1 cellular context compared by ENCODE assay signal in genomic region chr5:1380011-1380817, GRCh38.
TF ChIP-seq lines count a peak whose summit lies in the region.

No MANE protein-coding gene starts in this region.

TF ChIP-seq in K562, 482 proteins besides CTCF, POLR2A, EP300 and RAD21 (continued from another document and continues in another):
- TF ChIP-seq PREB (CRISPR knock-in tag; IDR thresholded peaks at IDR 0.05) (no peak), PCBP2 (IDR thresholded peaks at IDR 0.05; ENCODE audit: low read depth, low read length, poor library complexity, severe bottlenecking) (no peak), NELFE (IDR thresholded peaks at IDR 0.05; ENCODE audit: insufficient read depth, insufficient read length) (no peak), ZNF232 (CRISPR knock-in tag; IDR thresholded peaks at IDR 0.05) (no peak), TEAD1 (CRISPR knock-in tag; IDR thresholded peaks at IDR 0.05) (no peak), ZNF609 (CRISPR knock-in tag; IDR thresholded peaks at IDR 0.05; ENCODE audit: borderline replicate concordance) (no peak), ETS2 (tag; IDR thresholded peaks at IDR 0.05; ENCODE audit: borderline replicate concordance, poor library complexity, severe bottlenecking) (no peak), ZFP1 (CRISPR knock-in tag; IDR thresholded peaks at IDR 0.05) (no peak), ZNF79 (CRISPR knock-in tag; IDR thresholded peaks at IDR 0.05; ENCODE audit: low read depth) (no peak), CBFA2T2 (conservative IDR thresholded peaks at IDR 0.05) (no peak), ESRRB (CRISPR knock-in tag; IDR thresholded peaks at IDR 0.05; ENCODE audit: borderline replicate concordance) (no peak), RBM14 (IDR thresholded peaks at IDR 0.05; ENCODE audit: borderline replicate concordance, insufficient read depth, low read depth, low read length) (no peak), ATF3 (IDR thresholded peaks at IDR 0.05) (no peak), ATF3 (CRISPR knock-in tag; conservative IDR thresholded peaks at IDR 0.05) (no peak), E2F6 (IDR thresholded peaks at IDR 0.05; ENCODE audit: borderline replicate concordance in 1 of 2, extremely low read depth in 1 of 2, insufficient read depth in 1 of 2, insufficient read length in 1 of 2, low read depth in 1 of 2, low read length in 1 of 2, poor library complexity in 1 of 2, severe bottlenecking in 1 of 2) (peak in 1 of 2 experiments; percentile 48), E2F1 (CRISPR knock-in tag; IDR thresholded peaks at IDR 0.05) (no peak), ZNF644 (tag; IDR thresholded peaks at IDR 0.05; ENCODE audit: low read depth) (no peak), NR3C1 (CRISPR knock-in tag; IDR thresholded peaks at IDR 0.05) (no peak), THRAP3 (IDR thresholded peaks at IDR 0.05; ENCODE audit: borderline replicate concordance) (no peak), ZNF444 (CRISPR knock-in tag; IDR thresholded peaks at IDR 0.05) (no peak), NR2C2 (CRISPR knock-in tag; IDR thresholded peaks at IDR 0.05) (no peak), NR2C2 (tag; IDR thresholded peaks at IDR 0.05) (no peak), ZFP30 (CRISPR knock-in tag; IDR thresholded peaks at IDR 0.05; ENCODE audit: borderline replicate concordance) (no peak), CCNT2 (IDR thresholded peaks at IDR 0.05; ENCODE audit: borderline replicate concordance, extremely low read depth, insufficient read length, low read depth, low read length) (no peak), BACH1 (tag; IDR thresholded peaks at IDR 0.05) (no peak), NONO (IDR thresholded peaks at IDR 0.05; ENCODE audit: low read depth in 2 of 2, low read length in 1 of 2) (peak in 1 of 2 experiments; percentile 27; a peak in 1 of 4 replicates), MCM7 (IDR thresholded peaks at IDR 0.05) (no peak), ZNF263 (CRISPR knock-in tag; IDR thresholded peaks at IDR 0.05; ENCODE audit: borderline replicate concordance) (no peak), ZNF551 (CRISPR knock-in tag; IDR thresholded peaks at IDR 0.05) (no peak), ZNF785 (CRISPR knock-in tag; IDR thresholded peaks at IDR 0.05) (no peak), SPI1 (IDR thresholded peaks at IDR 0.05; ENCODE audit: borderline replicate concordance, low read depth, low read length) (no peak), RFX5 (IDR thresholded peaks at IDR 0.05; ENCODE audit: low read depth, low read length) (no peak), L3MBTL2 (IDR thresholded peaks at IDR 0.05) (peak; percentile 53; the same call in 1 of the 2 replicates), ETV1 (tag; conservative IDR thresholded peaks at IDR 0.05; ENCODE audit: low read depth) (no peak), BCOR (IDR thresholded peaks at IDR 0.05) (no peak), MXD1 (CRISPR knock-in tag; IDR thresholded peaks at IDR 0.05; ENCODE audit: borderline replicate concordance, poor library complexity, severe bottlenecking) (no peak), ZNF24 (IDR thresholded peaks at IDR 0.05) (no peak), PHTF2 (CRISPR knock-in tag; IDR thresholded peaks at IDR 0.05) (no peak), COPS2 (conservative IDR thresholded peaks at IDR 0.05) (no peak), STAG1 (CRISPR knock-in tag; IDR thresholded peaks at IDR 0.05; ENCODE audit: borderline replicate concordance) (0 out of 2 replicates have a peak, but pooled peaks have one; percentile 18), C11orf30 (IDR thresholded peaks at IDR 0.05; ENCODE audit: low read depth) (peak; percentile 87)
- TF ChIP-seq, protein P1, sequence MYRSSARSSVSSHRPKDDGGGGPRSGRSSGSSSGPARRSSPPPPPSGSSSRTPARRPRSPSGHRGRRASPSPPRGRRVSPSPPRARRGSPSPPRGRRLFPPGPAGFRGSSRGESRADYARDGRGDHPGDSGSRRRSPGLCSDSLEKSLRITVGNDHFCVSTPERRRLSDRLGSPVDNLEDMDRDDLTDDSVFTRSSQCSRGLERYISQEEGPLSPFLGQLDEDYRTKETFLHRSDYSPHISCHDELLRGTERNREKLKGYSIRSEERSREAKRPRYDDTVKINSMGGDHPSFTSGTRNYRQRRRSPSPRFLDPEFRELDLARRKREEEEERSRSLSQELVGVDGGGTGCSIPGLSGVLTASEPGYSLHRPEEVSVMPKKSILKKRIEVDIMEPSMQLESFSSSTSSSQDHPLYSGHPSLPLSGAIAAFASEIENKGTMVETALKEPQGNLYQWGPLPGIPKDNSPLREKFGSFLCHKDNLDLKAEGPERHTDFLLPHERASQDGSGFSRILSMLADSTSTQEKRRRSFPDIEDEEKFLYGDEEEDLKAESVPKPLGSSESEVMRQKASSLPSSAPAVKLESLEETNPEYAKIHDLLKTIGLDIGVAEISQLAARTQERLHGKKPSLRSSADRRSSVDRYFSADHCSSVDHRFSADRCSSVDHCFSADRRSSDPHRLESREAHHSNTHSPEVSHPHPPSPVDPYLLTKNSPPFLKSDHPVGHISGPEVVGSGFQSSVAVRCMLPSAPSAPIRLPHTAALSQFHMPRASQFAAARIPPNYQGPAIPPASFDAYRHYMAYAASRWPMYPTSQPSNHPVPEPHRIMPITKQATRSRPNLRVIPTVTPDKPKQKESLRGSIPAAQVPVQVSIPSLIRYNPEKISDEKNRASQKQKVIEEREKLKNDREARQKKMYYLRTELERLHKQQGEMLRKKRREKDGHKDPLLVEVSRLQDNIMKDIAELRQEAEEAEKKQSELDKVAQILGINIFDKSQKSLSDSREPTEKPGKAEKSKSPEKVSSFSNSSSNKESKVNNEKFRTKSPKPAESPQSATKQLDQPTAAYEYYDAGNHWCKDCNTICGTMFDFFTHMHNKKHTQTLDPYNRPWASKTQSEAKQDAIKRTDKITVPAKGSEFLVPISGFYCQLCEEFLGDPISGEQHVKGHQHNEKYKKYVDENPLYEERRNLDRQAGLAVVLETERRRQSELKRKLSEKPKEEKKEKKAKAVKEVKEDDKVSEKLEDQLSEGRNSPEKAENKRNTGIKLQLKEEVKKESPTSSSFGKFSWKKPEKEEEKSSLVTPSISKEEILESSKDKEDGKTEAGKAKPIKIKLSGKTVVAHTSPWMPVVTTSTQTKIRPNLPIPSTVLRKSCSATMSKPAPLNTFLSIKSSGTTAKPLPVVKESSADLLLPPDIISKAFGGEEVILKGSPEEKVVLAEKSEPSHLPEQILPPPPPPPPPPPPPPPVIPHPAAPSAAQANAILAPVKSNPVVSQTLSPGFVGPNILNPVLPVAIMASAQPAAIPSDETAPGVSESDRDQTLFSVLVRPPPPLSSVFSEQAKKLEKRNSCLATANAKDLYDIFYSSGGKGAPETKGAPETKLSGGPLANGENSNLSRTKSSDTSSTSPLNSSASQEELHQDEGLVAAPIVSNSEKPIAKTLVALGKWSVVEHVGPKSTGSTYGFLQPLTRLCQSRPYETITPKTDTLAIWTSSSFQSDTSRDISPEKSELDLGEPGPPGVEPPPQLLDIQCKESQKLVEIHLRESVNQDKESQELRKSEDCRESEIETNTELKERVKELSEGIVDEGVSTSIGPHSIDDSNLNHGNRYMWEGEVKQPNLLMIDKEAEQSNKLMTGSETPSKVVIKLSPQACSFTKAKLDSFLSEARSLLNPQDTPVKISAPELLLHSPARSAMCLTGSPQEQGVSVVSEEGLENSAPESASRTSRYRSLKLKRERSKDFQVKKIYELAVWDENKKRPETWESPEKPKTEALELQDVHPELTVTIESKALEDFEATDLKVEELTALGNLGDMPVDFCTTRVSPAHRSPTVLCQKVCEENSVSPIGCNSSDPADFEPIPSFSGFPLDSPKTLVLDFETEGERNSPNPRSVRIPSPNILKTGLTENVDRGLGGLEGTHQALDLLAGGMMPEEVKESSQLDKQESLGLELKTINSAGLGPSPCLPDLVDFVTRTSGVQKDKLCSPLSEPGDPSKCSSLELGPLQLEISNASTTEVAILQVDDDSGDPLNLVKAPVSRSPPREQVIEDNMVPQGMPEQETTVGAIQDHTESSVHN (IDR thresholded peaks at IDR 0.05; ENCODE audit: borderline replicate concordance in 1 of 2, low read depth in 1 of 2): no peak
- TF ChIP-seq, protein P2, sequence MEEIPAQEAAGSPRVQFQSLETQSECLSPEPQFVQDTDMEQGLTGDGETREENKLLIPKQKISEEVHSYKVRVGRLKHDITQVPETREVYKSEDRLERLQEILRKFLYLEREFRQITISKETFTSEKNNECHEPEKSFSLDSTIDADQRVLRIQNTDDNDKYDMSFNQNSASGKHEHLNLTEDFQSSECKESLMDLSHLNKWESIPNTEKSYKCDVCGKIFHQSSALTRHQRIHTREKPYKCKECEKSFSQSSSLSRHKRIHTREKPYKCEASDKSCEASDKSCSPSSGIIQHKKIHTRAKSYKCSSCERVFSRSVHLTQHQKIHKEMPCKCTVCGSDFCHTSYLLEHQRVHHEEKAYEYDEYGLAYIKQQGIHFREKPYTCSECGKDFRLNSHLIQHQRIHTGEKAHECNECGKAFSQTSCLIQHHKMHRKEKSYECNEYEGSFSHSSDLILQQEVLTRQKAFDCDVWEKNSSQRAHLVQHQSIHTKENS (CRISPR knock-in tag; IDR thresholded peaks at IDR 0.05): no peak
- TF ChIP-seq, protein P3, sequence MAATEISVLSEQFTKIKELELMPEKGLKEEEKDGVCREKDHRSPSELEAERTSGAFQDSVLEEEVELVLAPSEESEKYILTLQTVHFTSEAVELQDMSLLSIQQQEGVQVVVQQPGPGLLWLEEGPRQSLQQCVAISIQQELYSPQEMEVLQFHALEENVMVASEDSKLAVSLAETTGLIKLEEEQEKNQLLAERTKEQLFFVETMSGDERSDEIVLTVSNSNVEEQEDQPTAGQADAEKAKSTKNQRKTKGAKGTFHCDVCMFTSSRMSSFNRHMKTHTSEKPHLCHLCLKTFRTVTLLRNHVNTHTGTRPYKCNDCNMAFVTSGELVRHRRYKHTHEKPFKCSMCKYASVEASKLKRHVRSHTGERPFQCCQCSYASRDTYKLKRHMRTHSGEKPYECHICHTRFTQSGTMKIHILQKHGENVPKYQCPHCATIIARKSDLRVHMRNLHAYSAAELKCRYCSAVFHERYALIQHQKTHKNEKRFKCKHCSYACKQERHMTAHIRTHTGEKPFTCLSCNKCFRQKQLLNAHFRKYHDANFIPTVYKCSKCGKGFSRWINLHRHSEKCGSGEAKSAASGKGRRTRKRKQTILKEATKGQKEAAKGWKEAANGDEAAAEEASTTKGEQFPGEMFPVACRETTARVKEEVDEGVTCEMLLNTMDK (IDR thresholded peaks at IDR 0.05; ENCODE audit: borderline replicate concordance, insufficient read depth, low read depth, low read length, poor library complexity, severe bottlenecking): peak; percentile 81
